ENCODE assay signal across 32 cellular contexts in the genomic region with DNA sequence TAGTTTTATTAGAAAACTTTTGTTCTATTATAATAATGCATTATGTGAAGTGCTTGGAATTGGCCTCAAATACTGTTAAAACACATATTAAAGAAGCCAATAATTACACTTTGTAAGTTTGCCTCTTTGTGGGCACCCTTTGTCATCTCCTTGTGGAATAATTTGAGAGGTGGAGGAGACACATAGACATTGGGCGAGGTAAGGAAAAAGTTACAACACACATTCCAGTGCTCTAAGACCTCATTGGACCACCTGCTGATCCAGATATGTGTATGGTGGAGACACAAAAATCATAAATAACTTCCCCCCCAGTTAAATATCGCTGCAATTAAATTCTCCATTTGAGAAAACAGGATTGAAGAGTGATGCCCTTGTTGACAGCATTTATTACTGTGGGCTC.
"Had no signal": no experiment of that assay in that cellular context is flagged by ENCODE, and none has a peak within 500 bp of the region (broad histone marks: within the 10 kb centered on the region; RNA-seq: fewer than 3 reads in every experiment).

No MANE protein-coding gene starts in this region.

- H3K36me3 ChIP-seq: brain microvascular endothelial cell, heart left ventricle, WERI-Rb-1 had no signal

- H3K4me1 Mint-ChIP-seq: activated CD4-positive, alpha-beta T cell treated with anti-CD3 and anti-CD28 coated beads for 36 hours; activated CD4-positive, alpha-beta T cell treated with anti-CD3 and anti-CD28 coated beads, Interleukin-2, amount 10 ng/mL, durations not matched to agents 24 days and 14 days; activated CD8-positive, alpha-beta memory T cell treated with anti-CD3 and anti-CD28 coated beads, Interleukin-2, amount 10 ng/mL, durations not matched to agents 7 days and 5 days; activated naive CD4-positive, alpha-beta T cell treated with anti-CD3 and anti-CD28 coated beads, Interleukin-2, amount 10 ng/mL, durations not matched to agents 7 days and 5 days; activated naive CD8-positive, alpha-beta T cell treated with anti-CD3 and anti-CD28 coated beads, Interleukin-2, amount 10 ng/mL, durations not matched to agents 7 days and 5 days; central memory CD8-positive, alpha-beta T cell; endodermal cell; T-helper 17 cell had no signal

- H3K4me3 Mint-ChIP-seq: activated CD4-positive, alpha-beta memory T cell treated with anti-CD3 and anti-CD28 coated beads for 36 hours; activated CD4-positive, alpha-beta T cell treated with anti-CD3 and anti-CD28 coated beads for 36 hours; activated CD4-positive, alpha-beta T cell treated with anti-CD3 and anti-CD28 coated beads, Interleukin-2, amount 10 ng/mL, durations not matched to agents 24 days and 14 days; activated CD8-positive, alpha-beta memory T cell treated with anti-CD3 and anti-CD28 coated beads, Interleukin-2, amount 10 ng/mL, durations not matched to agents 7 days and 5 days; activated CD8-positive, alpha-beta T cell treated with anti-CD3 and anti-CD28 coated beads, Interleukin-2, amount 10 ng/mL, durations not matched to agents 7 days and 5 days; activated naive CD4-positive, alpha-beta T cell treated with anti-CD3 and anti-CD28 coated beads, Interleukin-2, amount 10 ng/mL, durations not matched to agents 7 days and 5 days; activated naive CD8-positive, alpha-beta T cell treated with anti-CD3 and anti-CD28 coated beads, Interleukin-2, amount 10 ng/mL, durations not matched to agents 7 days and 5 days; activated T-helper 1 cell treated with anti-CD3 and anti-CD28 coated beads, Interleukin-12 subunit alpha, Interleukin-12 subunit beta, Interleukin-2, Interleukin-4 antibody, amounts not matched to agents 30 ng/mL and 10 ng/mL and 1 ng/mL, durations not matched to agents 14 hours and 24 hours and 36 hours; central memory CD8-positive, alpha-beta T cell; dendritic cell treated with granulocyte-macrophage colony-stimulating factor and Interleukin-4, amounts not matched to agents 40 ng/mL and 50 ng/mL, for 4 days; endodermal cell; T-helper 17 cell; T-helper 2 cell treated with Interferon-gamma antibody and Interleukin-4, amounts not matched to agents 5 μg/mL and 100 μg/mL, for 36 hours had no signal

- H3K27me3 Mint-ChIP-seq: activated CD4-positive, alpha-beta memory T cell treated with anti-CD3 and anti-CD28 coated beads for 36 hours; activated CD4-positive, alpha-beta T cell treated with anti-CD3 and anti-CD28 coated beads for 36 hours; activated CD4-positive, alpha-beta T cell treated with anti-CD3 and anti-CD28 coated beads, Interleukin-2, amount 10 ng/mL, durations not matched to agents 24 days and 14 days; activated CD8-positive, alpha-beta memory T cell treated with anti-CD3 and anti-CD28 coated beads, Interleukin-2, amount 10 ng/mL, durations not matched to agents 7 days and 5 days; activated naive CD4-positive, alpha-beta T cell treated with anti-CD3 and anti-CD28 coated beads, Interleukin-2, amount 10 ng/mL, durations not matched to agents 7 days and 5 days; activated naive CD8-positive, alpha-beta T cell treated with anti-CD3 and anti-CD28 coated beads, Interleukin-2, amount 10 ng/mL, durations not matched to agents 7 days and 5 days; central memory CD8-positive, alpha-beta T cell; dendritic cell treated with granulocyte-macrophage colony-stimulating factor and Interleukin-4, amounts not matched to agents 40 ng/mL and 50 ng/mL, for 4 days; T-helper 17 cell had no signal

- H3K36me3 Mint-ChIP-seq: activated CD4-positive, alpha-beta memory T cell treated with anti-CD3 and anti-CD28 coated beads for 36 hours; activated CD8-positive, alpha-beta memory T cell treated with anti-CD3 and anti-CD28 coated beads, Interleukin-2, amount 10 ng/mL, durations not matched to agents 7 days and 5 days; activated naive CD4-positive, alpha-beta T cell treated with anti-CD3 and anti-CD28 coated beads, Interleukin-2, amount 10 ng/mL, durations not matched to agents 7 days and 5 days; activated naive CD8-positive, alpha-beta T cell treated with anti-CD3 and anti-CD28 coated beads, Interleukin-2, amount 10 ng/mL, durations not matched to agents 7 days and 5 days had no signal

- H3K27ac Mint-ChIP-seq: activated CD4-positive, alpha-beta memory T cell treated with anti-CD3 and anti-CD28 coated beads for 36 hours; activated CD4-positive, alpha-beta T cell treated with anti-CD3 and anti-CD28 coated beads for 36 hours; activated CD4-positive, alpha-beta T cell treated with anti-CD3 and anti-CD28 coated beads, Interleukin-2, amount 10 ng/mL, durations not matched to agents 24 days and 14 days; activated CD8-positive, alpha-beta memory T cell treated with anti-CD3 and anti-CD28 coated beads, Interleukin-2, amount 10 ng/mL, durations not matched to agents 7 days and 5 days; activated CD8-positive, alpha-beta T cell treated with anti-CD3 and anti-CD28 coated beads, Interleukin-2, amount 10 ng/mL, durations not matched to agents 7 days and 5 days; activated naive CD4-positive, alpha-beta T cell treated with anti-CD3 and anti-CD28 coated beads, Interleukin-2, amount 10 ng/mL, durations not matched to agents 7 days and 5 days; activated naive CD4-positive, alpha-beta T cell treated with anti-CD3 and anti-CD28 coated beads, Interleukin-2, amount 50 U/mL, for 72 hours; activated naive CD8-positive, alpha-beta T cell treated with anti-CD3 and anti-CD28 coated beads, Interleukin-2, amount 10 ng/mL, durations not matched to agents 7 days and 5 days; activated T-helper 1 cell treated with anti-CD3 and anti-CD28 coated beads, Interleukin-12 subunit alpha, Interleukin-12 subunit beta, Interleukin-2, Interleukin-4 antibody, amounts not matched to agents 30 ng/mL and 10 ng/mL and 1 ng/mL, durations not matched to agents 14 hours and 24 hours and 36 hours; activated T-helper 2 cell treated with anti-CD3 and anti-CD28 coated beads, Interferon-gamma antibody, Interleukin-2, Interleukin-4, amounts not matched to agents 10 μg/mL and 5 μg/mL and 100 μg/mL, durations not matched to agents 14 hours and 24 hours and 36 hours; dendritic cell treated with granulocyte-macrophage colony-stimulating factor and Interleukin-4, amounts not matched to agents 40 ng/mL and 50 ng/mL, for 4 days; endodermal cell; T-helper 17 cell; T-helper 2 cell treated with Interferon-gamma antibody and Interleukin-4, amounts not matched to agents 5 μg/mL and 100 μg/mL, for 36 hours had no signal

- H3K4me1 ChIP-seq: heart left ventricle had no signal

- H3K27ac ChIP-seq: brain microvascular endothelial cell, coronary artery, dorsolateral prefrontal cortex, heart left ventricle, WERI-Rb-1 had no signal

- H3K27me3 ChIP-seq: brain microvascular endothelial cell, dorsolateral prefrontal cortex, heart left ventricle had no signal

- H3K4me3 ChIP-seq: coronary artery, dorsolateral prefrontal cortex, heart left ventricle had no signal

- DNase-seq: activated CD4-positive, alpha-beta memory T cell treated with anti-CD3 and anti-CD28 coated beads for 36 hours; activated CD4-positive, alpha-beta T cell treated with anti-CD3 and anti-CD28 coated beads for 36 hours; activated CD4-positive, alpha-beta T cell treated with anti-CD3 and anti-CD28 coated beads, Interleukin-2, amount 10 ng/mL, durations not matched to agents 24 days and 14 days; activated CD4-positive, CD25-positive, alpha-beta regulatory T cell; activated CD4-positive, CD25-positive, alpha-beta regulatory T cell treated with anti-CD3 and anti-CD28 coated beads, Interleukin-2, amount 50 U/mL, for 72 hours; activated CD8-positive, alpha-beta memory T cell treated with anti-CD3 and anti-CD28 coated beads, Interleukin-2, amount 10 ng/mL, durations not matched to agents 7 days and 5 days; activated CD8-positive, alpha-beta memory T cell treated with anti-CD3 and anti-CD28 coated beads, Interleukin-2, amount 50 U/mL, for 4 hours; activated CD8-positive, alpha-beta T cell treated with anti-CD3 and anti-CD28 coated beads, Interleukin-2, amount 10 ng/mL, durations not matched to agents 7 days and 5 days; activated effector memory CD4-positive, alpha-beta T cell treated with anti-CD3 and anti-CD28 coated beads, Interleukin-2, amount 50 U/mL, for 16 hours; activated naive CD4-positive, alpha-beta T cell; activated naive CD4-positive, alpha-beta T cell treated with anti-CD3 and anti-CD28 coated beads, Interleukin-2, amount 10 ng/mL, durations not matched to agents 7 days and 5 days; activated naive CD8-positive, alpha-beta T cell treated with anti-CD3 and anti-CD28 coated beads, Interleukin-2, amount 10 ng/mL, durations not matched to agents 7 days and 5 days; activated T-cell treated with anti-CD3 and anti-CD28 coated beads, Interleukin-2, amount 50 U/mL, for 1 hour; activated T-cell treated with anti-CD3 and anti-CD28 coated beads, Interleukin-2, amount 50 U/mL, for 48 hours; brain microvascular endothelial cell; dorsolateral prefrontal cortex; effector memory CD4-positive, alpha-beta T cell; endodermal cell; foreskin fibroblast; glutamatergic neuron; heart left ventricle; T-helper 1 cell; T-helper 17 cell; T1000; WERI-Rb-1 had no signal
